In the genomic region with DNA sequence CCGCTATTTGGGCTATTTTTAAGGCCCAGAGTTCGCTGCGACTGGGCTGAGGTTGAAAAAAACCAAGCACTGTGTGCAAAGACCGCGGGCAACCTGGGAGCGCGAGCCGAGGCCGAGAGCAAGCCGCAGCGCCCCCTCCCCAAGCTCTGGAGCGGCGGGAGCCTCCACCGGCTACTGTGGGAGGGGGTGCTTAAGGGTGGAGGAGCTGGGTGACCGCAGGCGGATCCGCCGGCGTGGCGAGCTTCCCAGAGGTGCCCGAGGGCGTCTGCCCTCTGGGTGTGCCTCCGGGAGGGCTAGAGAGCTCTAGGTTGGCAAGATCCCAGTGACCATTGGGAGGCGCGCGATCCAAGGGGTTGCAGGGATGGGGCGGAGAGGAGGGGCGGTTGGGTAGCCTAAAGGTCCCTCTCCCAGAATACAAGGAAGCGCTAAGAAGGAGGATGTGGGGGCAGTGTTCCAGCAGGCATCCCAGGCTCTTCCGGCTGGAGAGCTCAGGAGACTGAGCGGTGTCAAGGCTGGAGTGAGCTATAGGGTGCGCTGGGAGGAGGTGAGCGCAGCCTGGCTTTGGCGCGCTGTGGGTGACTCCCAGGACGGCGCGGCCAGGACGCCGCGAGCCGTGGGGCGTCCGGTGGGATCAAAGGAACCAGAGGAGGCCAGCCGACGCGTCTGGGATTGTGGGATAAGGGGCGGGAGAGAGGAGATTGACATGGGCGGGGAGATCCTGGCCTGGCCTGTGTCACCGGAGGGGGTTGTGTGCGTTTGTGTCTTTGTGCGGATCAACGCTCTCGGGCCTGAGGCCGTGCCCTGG, we compare ENCODE assay signal across 9 cellular contexts. TPM values are rescaled to one million over a fixed set of nuclear protein-coding genes. Genes with fewer than 3 reads are reported as not detected.
DNase-seq lines count a peak whose midpoint lies in the region; ATAC-seq, FAIRE-seq and TF ChIP-seq lines count a peak whose summit lies in the region.
"Had no signal": no experiment of that assay in that cellular context is flagged by ENCODE, and none has a peak within 500 bp of the region (broad histone marks: within the 10 kb centered on the region; RNA-seq: fewer than 3 reads in every experiment).

No MANE protein-coding gene starts in this region.

- no peak overlapping the region for H3K27ac Mint-ChIP-seq in WTC11

- H3K36me3 Mint-ChIP-seq in WTC11: no peaks in the 10 kb centered on the region

- H3K4me3 ChIP-seq in mucosa of descending colon: no peak overlapping the region

- no peaks in the 10 kb centered on the region for H3K4me1 ChIP-seq in mucosa of descending colon (ENCODE audit: low read depth)

- H3K27me3 Mint-ChIP-seq in WTC11 (ENCODE audit: low read depth): peaks cover 100% of the 10 kb centered on the region

- peak overlapping the region; percentile 65 for H3K4me3 Mint-ChIP-seq in WTC11

- no peak for FAIRE-seq in HTR-8/SVneo (lab: Jason Lieb, UNC)

- H3K9me3 Mint-ChIP-seq in WTC11: no peaks in the 10 kb centered on the region

- POLR2A ChIA-PET in WTC11 (lab: Charles Lee): interaction anchor here (1.0 to 1.3 kb wide), 2 partner anchors 11 to 25 kb away, joined by 4 read pairs; no protein-coding TSS in a partner anchor

- ATAC-seq in WTC11: peak; percentile 69
- peak; percentile 47 for ATAC-seq in mucosa of descending colon
- no peak for ATAC-seq in HG03378 (IDR thresholded peaks at IDR 0.05; ENCODE audit: unreplicated experiment)

- peaks cover 61% of the 10 kb centered on the region for H3K4me1 Mint-ChIP-seq in WTC11

- intact Hi-C loops in mucosa of descending colon (cut with DNase I, micrococcal nuclease): no loop called here

- no peaks in the 10 kb centered on the region for H3K9me3 ChIP-seq in mucosa of descending colon

- no peak for TF ChIP-seq CTCF in WTC11 (IDR thresholded peaks at IDR 0.05)
- no peak for TF ChIP-seq CTCF in mucosa of descending colon (IDR thresholded peaks at IDR 0.05)

- DNase-seq in DMS153 treated with DMSO at 0.1 percent for 48 hours (lab: John Stamatoyannopoulos, UW; ENCODE audit: unreplicated experiment): peak; percentile 80
- DNase-seq in NCI-H146 treated with DMSO at 0.1 percent for 48 hours (lab: John Stamatoyannopoulos, UW; ENCODE audit: unreplicated experiment): peak; percentile 91
- DNase-seq in WTC11 (ENCODE audit: low spot score): peak; percentile 80
- no peak for DNase-seq in mucosa of descending colon
- no peak for DNase-seq in HTR-8/SVneo (ENCODE audit: insufficient read length, low spot score)
- no peak for DNase-seq in cerebellum (ENCODE audit: low spot score)
- no peak for DNase-seq in activated T-cell treated with anti-CD3 and anti-CD28 coated beads for 4 hours
- DNase-seq: GOT3 had no signal

- H3K36me3 ChIP-seq in mucosa of descending colon (ENCODE audit: low read depth): no peaks in the 10 kb centered on the region

- CTCF ChIA-PET in WTC11 (lab: Charles Lee): interaction anchor here (0.6 to 2.6 kb wide), 5 partner anchors 10 to 1004 kb away, joined by 3 to 49 read pairs (median 5); partner anchors contain the start of gene DLX6

TF ChIP-seq in WTC11, 78 proteins besides CTCF, POLR2A, EP300 and RAD21:
- 0 out of 2 replicates have a peak, but pooled peaks have one; percentile 20 for TF ChIP-seq ZNF281 (CRISPR knock-in tag; IDR thresholded peaks at IDR 0.05)
- 0 out of 2 replicates have a peak, but pooled peaks have one; percentile 34 for TF ChIP-seq CBFB (CRISPR knock-in tag; IDR thresholded peaks at IDR 0.05; ENCODE audit: low read depth)
- TF ChIP-seq ATF2 (CRISPR knock-in tag; IDR thresholded peaks at IDR 0.05; ENCODE audit: borderline replicate concordance, low read depth): no peak
- no peak for TF ChIP-seq HMGXB4 (CRISPR knock-in tag; IDR thresholded peaks at IDR 0.05)
- TF ChIP-seq FOXP4 (CRISPR knock-in tag; IDR thresholded peaks at IDR 0.05): 0 out of 2 replicates have a peak, but pooled peaks have one; percentile 11

RNA-seq across cellular contexts. Expression of gene DLX5, which starts 8.0 kb away (rescaled TPM):
- total RNA-seq in WTC11 (2021) (not detected in 3 replicates), mucosa of descending colon (under 1 TPM in 1 of 3 donors, not detected in 2; 0.89 TPM), cerebellum (not detected)

RNA-seq across cellular contexts. Expression of gene DLX6, which starts 11.2 kb away (rescaled TPM):
- total RNA-seq in WTC11 (2021) (0.09 TPM in 1 of 3 replicates, not detected in the others), mucosa of descending colon (under 1 TPM in 1 of 3 donors, not detected in 2; 0.32 TPM), cerebellum (not detected)

Comparison
In these comparisons a context has a peak if more than half of its experiments do, and no peak if none do; other contexts are left out.
1. DNase-seq: peak in DMS153 treated with DMSO at 0.1 percent for 48 hours (single experiment), NCI-H146 treated with DMSO at 0.1 percent for 48 hours (single experiment) and WTC11 (single experiment); none in mucosa of descending colon (0 of 3), HTR-8/SVneo (single experiment), cerebellum (single experiment) and activated T-cell treated with anti-CD3 and anti-CD28 coated beads for 4 hours (single experiment).